ENCODE assay signal across 27 cellular contexts in the genomic region with DNA sequence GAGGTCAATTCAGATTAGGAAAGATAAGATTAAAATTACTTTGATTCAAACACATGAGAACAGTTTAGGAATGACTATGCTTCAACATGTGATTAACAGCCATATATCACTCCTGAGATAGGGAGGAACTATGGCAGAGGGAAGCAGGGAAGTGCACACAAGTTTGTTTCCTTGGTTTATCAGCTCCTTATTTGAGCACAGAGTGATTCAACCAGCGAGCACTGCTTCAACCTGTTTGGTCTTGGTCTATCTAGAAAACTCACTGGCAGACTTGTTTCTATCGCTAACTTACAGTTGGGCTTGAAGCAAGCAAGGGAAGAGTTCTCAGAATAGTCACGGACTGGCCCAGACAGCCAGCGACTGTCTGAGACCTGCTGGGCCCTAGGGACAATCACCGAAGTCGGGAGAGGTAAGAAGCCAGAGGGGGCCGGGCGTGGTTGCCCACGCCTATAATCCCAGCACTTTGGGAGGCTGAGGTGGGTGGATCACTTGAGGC. TPM values are rescaled to one million over a fixed set of nuclear protein-coding genes. Genes with fewer than 3 reads are reported as not detected.
DNase-seq lines count a peak whose midpoint lies in the region; ATAC-seq and TF ChIP-seq lines count a peak whose summit lies in the region.
"Had no signal": no experiment of that assay in that cellular context is flagged by ENCODE, and none has a peak within 500 bp of the region (broad histone marks: within the 10 kb centered on the region; RNA-seq: fewer than 3 reads in every experiment).

No MANE protein-coding gene starts in this region.

- no peaks in the 10 kb centered on the region for H3K9me2 ChIP-seq in PC-9 (ENCODE audit: insufficient read depth)

- H3K4me1 ChIP-seq in PC-9 (replicated peaks; ENCODE audit: insufficient read depth) = no peaks in the 10 kb centered on the region
- H3K4me1 ChIP-seq: adrenal gland, psoas muscle had no signal

- no peaks in the 10 kb centered on the region for H3K36me3 ChIP-seq in PC-9 (ENCODE audit: low read depth)
- H3K36me3 ChIP-seq: adrenal gland had no signal

- H3K9me3 Mint-ChIP-seq in progenitor cell of endocrine pancreas (ENCODE audit: low read depth) = no peaks in the 10 kb centered on the region
- H3K9me3 Mint-ChIP-seq: activated CD8-positive, alpha-beta T cell treated with anti-CD3 and anti-CD28 coated beads for 36 hours; CD8-positive, alpha-beta T cell; neural crest cell; stimulated activated effector memory CD8-positive, alpha-beta T cell treated with anti-CD3 and anti-CD28 coated beads, Interleukin-12 subunit alpha, Interleukin-12 subunit beta, amount 100 ng/mL, for 72 hours had no signal

- ATAC-seq in esophagus mucosa = peak; percentile 88
- ATAC-seq in HG02938 (IDR thresholded peaks at IDR 0.05; ENCODE audit: unreplicated experiment) = no peak
- no peak for ATAC-seq in T-helper 17 cell
- ATAC-seq in activated CD4-positive, CD25-positive, alpha-beta regulatory T cell treated with anti-CD3 and anti-CD28 coated beads, Interleukin-2, amount 50 U/mL, for 24 hours = no peak
- ATAC-seq: activated CD8-positive, alpha-beta T cell treated with anti-CD3 and anti-CD28 coated beads for 36 hours; CD8-positive, alpha-beta T cell; left ventricle myocardium superior; psoas muscle; stimulated activated effector memory CD8-positive, alpha-beta T cell treated with anti-CD3 and anti-CD28 coated beads, Interleukin-12 subunit alpha, Interleukin-12 subunit beta, amount 100 ng/mL, for 72 hours had no signal

- H3K4me1 Mint-ChIP-seq in progenitor cell of endocrine pancreas (ENCODE audit: low read depth) = peaks cover 8% of the 10 kb centered on the region
- H3K4me1 Mint-ChIP-seq in T-helper 17 cell = peaks cover 2% of the 10 kb centered on the region
- H3K4me1 Mint-ChIP-seq: neural crest cell; stimulated activated effector memory CD8-positive, alpha-beta T cell treated with anti-CD3 and anti-CD28 coated beads, Interleukin-12 subunit alpha, Interleukin-12 subunit beta, amount 100 ng/mL, for 72 hours had no signal

- H3K27me3 ChIP-seq in PC-9 (ENCODE audit: insufficient read depth, low read depth) = no peaks in the 10 kb centered on the region
- H3K27me3 ChIP-seq: adrenal gland had no signal

- H3K79me2 ChIP-seq in PC-9 (ENCODE audit: low read depth) = no peaks in the 10 kb centered on the region

- intact Hi-C loops in PC-9 (cut with micrococcal nuclease; ENCODE audit: unreplicated experiment) = no loop called here

- no peak overlapping the region for H3K27ac ChIP-seq in PC-9
- H3K27ac ChIP-seq: HL-60, psoas muscle had no signal

- H3K36me3 Mint-ChIP-seq in progenitor cell of endocrine pancreas (ENCODE audit: insufficient read depth) (no peaks in the 10 kb centered on the region), T-helper 17 cell (ENCODE audit: low read depth) (peaks cover 2% of the 10 kb centered on the region)
- H3K36me3 Mint-ChIP-seq: CD8-positive, alpha-beta T cell; stimulated activated effector memory CD8-positive, alpha-beta T cell treated with anti-CD3 and anti-CD28 coated beads, Interleukin-12 subunit alpha, Interleukin-12 subunit beta, amount 100 ng/mL, for 72 hours had no signal

- H3K9me3 ChIP-seq in PC-9 (ENCODE audit: insufficient read depth, low read depth) = no peaks in the 10 kb centered on the region
- H3K9me3 ChIP-seq in T-helper 17 cell (ENCODE audit: control insufficient read depth, low read length, poor library complexity, severe bottlenecking) = no peaks in the 10 kb centered on the region
- H3K9me3 ChIP-seq: adrenal gland, psoas muscle had no signal

- H3K4me3 Mint-ChIP-seq in progenitor cell of endocrine pancreas (ENCODE audit: low read depth) (no peak overlapping the region), T-helper 17 cell (no peak overlapping the region)
- H3K4me3 Mint-ChIP-seq: activated CD8-positive, alpha-beta T cell treated with anti-CD3 and anti-CD28 coated beads for 36 hours; CD8-positive, alpha-beta T cell; neural crest cell; stimulated activated effector memory CD8-positive, alpha-beta T cell treated with anti-CD3 and anti-CD28 coated beads, Interleukin-12 subunit alpha, Interleukin-12 subunit beta, amount 100 ng/mL, for 72 hours had no signal

- H3F3A ChIP-seq in PC-9 (ENCODE audit: insufficient read depth, low read depth) = peaks cover 6% of the 10 kb centered on the region; the same call in 1 of the 2 replicates

- H3K27me3 Mint-ChIP-seq in progenitor cell of endocrine pancreas = no peaks in the 10 kb centered on the region
- H3K27me3 Mint-ChIP-seq in T-helper 17 cell = no peaks in the 10 kb centered on the region
- H3K27me3 Mint-ChIP-seq: activated CD8-positive, alpha-beta T cell treated with anti-CD3 and anti-CD28 coated beads for 36 hours had no signal

- POLR2A ChIA-PET in PC-9 (lab: Charles Lee; ENCODE audit: unreplicated experiment) = no interaction called here

- no TSS peak for BruUV-seq in PC-9 (replicated peaks; lab: Mats Ljungman, UMichigan)

- TF ChIP-seq CTCF in GM13977 (IDR thresholded peaks at IDR 0.05; ENCODE audit: extremely low read depth, insufficient read depth, missing control alignments) (no peak), PC-9 (conservative IDR thresholded peaks at IDR 0.05) (no peak), progenitor cell of endocrine pancreas (IDR thresholded peaks at IDR 0.05; ENCODE audit: unreplicated experiment) (no peak)

- H4K20me1 ChIP-seq in PC-9 (ENCODE audit: insufficient read depth) = no peaks in the 10 kb centered on the region

- CTCF ChIA-PET in PC-9 (lab: Charles Lee) = no interaction called here

- peak; percentile 9 for DNase-seq in GM13977 (ENCODE audit: low spot score)
- no peak for DNase-seq in PC-9
- DNase-seq in progenitor cell of endocrine pancreas (ENCODE audit: low spot score, unreplicated experiment) = no peak
- no peak for DNase-seq in GM19238 (ENCODE audit: insufficient read length, low spot score)
- no peak for DNase-seq in T-helper 17 cell
- DNase-seq: activated CD8-positive, alpha-beta T cell treated with anti-CD3 and anti-CD28 coated beads for 36 hours; activated gamma-delta T cell treated with Interleukin-2 at 50 U/mL for 16 hours; activated T-cell treated with anti-CD3 and anti-CD28 coated beads for 4 hours; CD8-positive, alpha-beta T cell; cortex of kidney; foreskin fibroblast; hippocampal formation; left ventricle myocardium superior; NCI-H146; NCI-H2171 treated with DMSO at 0.1 percent for 48 hours; NCI-H69; psoas muscle; stimulated activated CD4-positive, alpha-beta T cell treated with anti-CD3 and anti-CD28 coated beads, Interleukin-2, amount 100 ng/mL, for 24 hours; T-helper 9 cell had no signal

- H3K27ac Mint-ChIP-seq in progenitor cell of endocrine pancreas = peak overlapping the region; percentile 85
- no peak overlapping the region for H3K27ac Mint-ChIP-seq in T-helper 17 cell
- H3K27ac Mint-ChIP-seq: activated CD8-positive, alpha-beta T cell treated with anti-CD3 and anti-CD28 coated beads for 36 hours; CD8-positive, alpha-beta T cell; stimulated activated effector memory CD8-positive, alpha-beta T cell treated with anti-CD3 and anti-CD28 coated beads, Interleukin-12 subunit alpha, Interleukin-12 subunit beta, amount 100 ng/mL, for 72 hours had no signal

- in situ Hi-C loops in GM13977 (cut with MboI; ENCODE audit: low pct_unique_long_range_greater_than_20kb, low sequenced_read_pairs, unreplicated experiment) = no loop called here

- H2AFZ ChIP-seq in PC-9 = peak overlapping the region; percentile 34; the same call in 1 of the 2 replicates

- no peak overlapping the region for H3K4me2 ChIP-seq in PC-9

- no peak overlapping the region for H3K4me3 ChIP-seq in PC-9
- H3K4me3 ChIP-seq: adrenal gland, psoas muscle, skin epidermis had no signal

RNA-seq across cellular contexts. Expression of gene TUBG1, which starts 23.5 kb away (rescaled TPM):
- total RNA-seq in PC-9 (2021) = 79.1 and 85.6 TPM in 2 replicates
- 44.4 TPM for total RNA-seq in esophagus mucosa
- 53.8 and 53.9 TPM in 2 replicates for total RNA-seq in progenitor cell of endocrine pancreas
- 1 to 10 TPM; 6.1 to 9.8 TPM for total RNA-seq in T-helper 17 cell

RNA-seq across cellular contexts. Expression of gene RETREG3, which starts 23.8 kb away (rescaled TPM):
- total RNA-seq in PC-9 (2021) (57.0 and 61.7 TPM in 2 replicates), esophagus mucosa (53.6 TPM), progenitor cell of endocrine pancreas (66.2 and 80.5 TPM in 2 replicates), T-helper 17 cell (10 to 100 TPM; 43.5 to 57.9 TPM)

RNA-seq across cellular contexts. Expression of gene TUBG2, which starts 26.1 kb away (rescaled TPM):
- total RNA-seq in PC-9 (2021) (25.5 and 28.3 TPM in 2 replicates), esophagus mucosa (7.3 TPM), progenitor cell of endocrine pancreas (26.9 and 31.3 TPM in 2 replicates), T-helper 17 cell (10 to 100 TPM in 1 of 2 donors, 1 to 10 TPM in 1; 8.9 to 11.3 TPM)

RNA-seq across cellular contexts. Expression of gene PLEKHH3, which starts 43.8 kb away (rescaled TPM):
- total RNA-seq in PC-9 (2021) (22.5 and 32.2 TPM in 2 replicates), esophagus mucosa (49.6 TPM), progenitor cell of endocrine pancreas (14.1 and 16.2 TPM in 2 replicates), T-helper 17 cell (under 1 TPM; 0.78 to 0.85 TPM)

RNA-seq across cellular contexts. Expression of gene CCR10, which starts 48.6 kb away (rescaled TPM):
- 0.25 TPM in 1 of 2 replicates, not detected in the other for total RNA-seq in PC-9 (2021)
- total RNA-seq in esophagus mucosa = not detected
- total RNA-seq in progenitor cell of endocrine pancreas = 0.49 and 1.1 TPM in 2 replicates
- 1 to 10 TPM; 1.4 to 1.6 TPM for total RNA-seq in T-helper 17 cell
- total RNA-seq: activated CD8-positive, alpha-beta T cell treated with anti-CD3 and anti-CD28 coated beads for 36 hours had no signal
